14 cellular contexts compared by ENCODE assay signal in genomic region chr2:186307871-186308270, GRCh38.
DNase-seq lines count a peak whose midpoint lies in the region; ATAC-seq and TF ChIP-seq lines count a peak whose summit lies in the region.
"Had no signal": no experiment of that assay in that cellular context is flagged by ENCODE, and none has a peak within 500 bp of the region (broad histone marks: within the 10 kb centered on the region; RNA-seq: fewer than 3 reads in every experiment).

No MANE protein-coding gene starts in this region.

- TF ChIP-seq CTCF in epithelial cell of esophagus (IDR thresholded peaks at IDR 0.05; ENCODE audit: insufficient read depth, low read depth, low read length, missing control alignments) = peak; percentile 35

- no peaks in the 10 kb centered on the region for H4K20me1 ChIP-seq in Karpas-422 (ENCODE audit: insufficient read depth, low read depth, low read length)

- ATAC-seq in GM18511 (IDR thresholded peaks at IDR 0.05; ENCODE audit: unreplicated experiment) = peak; percentile 68
- peak; percentile 59 for ATAC-seq in GM21381 (IDR thresholded peaks at IDR 0.05; ENCODE audit: unreplicated experiment)
- ATAC-seq in HG03139 (IDR thresholded peaks at IDR 0.05; ENCODE audit: unreplicated experiment) = peak; percentile 67
- ATAC-seq in stimulated activated effector memory CD8-positive, alpha-beta T cell treated with anti-CD3 and anti-CD28 coated beads, Interleukin-12 subunit alpha, Interleukin-12 subunit beta, amount 100 ng/mL, for 72 hours = no peak
- no peak for ATAC-seq in HG03196 (IDR thresholded peaks at IDR 0.05; ENCODE audit: unreplicated experiment)
- ATAC-seq: Right ventricle myocardium inferior had no signal

- no peaks in the 10 kb centered on the region for H3K4me1 ChIP-seq in Karpas-422 (ENCODE audit: low read length)
- H3K4me1 ChIP-seq: vagina had no signal

- CTCF ChIA-PET in activated CD4-positive, alpha-beta memory T cell treated with anti-CD3 and anti-CD28 coated beads for 36 hours (lab: Charles Lee) = no interaction called here

- H3K27me3 Mint-ChIP-seq in activated CD4-positive, alpha-beta memory T cell treated with anti-CD3 and anti-CD28 coated beads for 36 hours = no peaks in the 10 kb centered on the region
- H3K27me3 Mint-ChIP-seq: IgD-negative memory B cell had no signal

- no peaks in the 10 kb centered on the region for H3K4me1 Mint-ChIP-seq in activated CD4-positive, alpha-beta memory T cell treated with anti-CD3 and anti-CD28 coated beads for 36 hours (ENCODE audit: low read depth)
- no peaks in the 10 kb centered on the region for H3K4me1 Mint-ChIP-seq in stimulated activated effector memory CD8-positive, alpha-beta T cell treated with anti-CD3 and anti-CD28 coated beads, Interleukin-12 subunit alpha, Interleukin-12 subunit beta, amount 100 ng/mL, for 72 hours
- H3K4me1 Mint-ChIP-seq: IgD-negative memory B cell had no signal

- peaks cover 13% of the 10 kb centered on the region for H3K9me3 Mint-ChIP-seq in activated CD4-positive, alpha-beta memory T cell treated with anti-CD3 and anti-CD28 coated beads for 36 hours
- peaks cover 18% of the 10 kb centered on the region for H3K9me3 Mint-ChIP-seq in stimulated activated effector memory CD8-positive, alpha-beta T cell treated with anti-CD3 and anti-CD28 coated beads, Interleukin-12 subunit alpha, Interleukin-12 subunit beta, amount 100 ng/mL, for 72 hours

- H3K4me3 Mint-ChIP-seq in activated CD4-positive, alpha-beta memory T cell treated with anti-CD3 and anti-CD28 coated beads for 36 hours = no peak overlapping the region
- H3K4me3 Mint-ChIP-seq in stimulated activated effector memory CD8-positive, alpha-beta T cell treated with anti-CD3 and anti-CD28 coated beads, Interleukin-12 subunit alpha, Interleukin-12 subunit beta, amount 100 ng/mL, for 72 hours = no peak overlapping the region
- H3K4me3 Mint-ChIP-seq: IgD-negative memory B cell had no signal

- H3K36me3 ChIP-seq in Karpas-422 (ENCODE audit: insufficient read depth, low read length) = no peaks in the 10 kb centered on the region
- H3K36me3 ChIP-seq: vagina had no signal

- POLR2A ChIA-PET in activated CD4-positive, alpha-beta memory T cell treated with anti-CD3 and anti-CD28 coated beads for 36 hours (lab: Charles Lee) = no interaction called here

- peak; percentile 62 for DNase-seq in epithelial cell of esophagus (ENCODE audit: low read depth)
- no peak for DNase-seq in activated CD4-positive, alpha-beta memory T cell treated with anti-CD3 and anti-CD28 coated beads for 36 hours
- DNase-seq in Karpas-422 = no peak
- DNase-seq in stimulated activated effector memory CD8-positive, alpha-beta T cell treated with anti-CD3 and anti-CD28 coated beads, Interleukin-12 subunit alpha, Interleukin-12 subunit beta, amount 100 ng/mL, for 72 hours (ENCODE audit: low spot score in 2 of 2) = no peak
- DNase-seq: activated CD8-positive, alpha-beta memory T cell treated with anti-CD3 and anti-CD28 coated beads for 24 hours; stimulated activated CD4-positive, alpha-beta T cell treated with anti-CD3 and anti-CD28 coated beads, Interleukin-4, amount 100 ng/mL, for 24 hours; stimulated activated naive CD4-positive, alpha-beta T cell treated with Interleukin-2 at 50 U/mL for 16 hours had no signal

- H3K79me2 ChIP-seq in Karpas-422 (ENCODE audit: low read length) = no peaks in the 10 kb centered on the region

- no peak overlapping the region for H3K27ac ChIP-seq in Karpas-422 (ENCODE audit: low read length)
- H3K27ac ChIP-seq: vagina had no signal

- no peak overlapping the region for H3K27ac Mint-ChIP-seq in activated CD4-positive, alpha-beta memory T cell treated with anti-CD3 and anti-CD28 coated beads for 36 hours
- no peak overlapping the region for H3K27ac Mint-ChIP-seq in stimulated activated effector memory CD8-positive, alpha-beta T cell treated with anti-CD3 and anti-CD28 coated beads, Interleukin-12 subunit alpha, Interleukin-12 subunit beta, amount 100 ng/mL, for 72 hours
- H3K27ac Mint-ChIP-seq: IgD-negative memory B cell had no signal

- H3K4me3 ChIP-seq in epithelial cell of esophagus (ENCODE audit: low read length) = no peak overlapping the region
- H3K4me3 ChIP-seq in Karpas-422 (ENCODE audit: low read length) = no peak overlapping the region
- H3K4me3 ChIP-seq: vagina had no signal

- no peak overlapping the region for H3K4me2 ChIP-seq in Karpas-422 (ENCODE audit: low read depth, low read length, poor library complexity, severe bottlenecking)

- H2AFZ ChIP-seq in Karpas-422 (ENCODE audit: low read length) = no peak overlapping the region

- H3K27me3 ChIP-seq in Karpas-422 (ENCODE audit: low read length) = no peaks in the 10 kb centered on the region
- H3K27me3 ChIP-seq: vagina had no signal

- peaks cover 7% of the 10 kb centered on the region; the same call in 1 of the 2 replicates for H3K9me3 ChIP-seq in Karpas-422 (ENCODE audit: low read length)
- H3K9me3 ChIP-seq: vagina had no signal

- intact Hi-C loops in activated CD4-positive, alpha-beta memory T cell treated with anti-CD3 and anti-CD28 coated beads for 36 hours (cut with micrococcal nuclease) = no loop called here

- H3K36me3 Mint-ChIP-seq in activated CD4-positive, alpha-beta memory T cell treated with anti-CD3 and anti-CD28 coated beads for 36 hours = peaks cover 18% of the 10 kb centered on the region
- no peaks in the 10 kb centered on the region for H3K36me3 Mint-ChIP-seq in stimulated activated effector memory CD8-positive, alpha-beta T cell treated with anti-CD3 and anti-CD28 coated beads, Interleukin-12 subunit alpha, Interleukin-12 subunit beta, amount 100 ng/mL, for 72 hours

- H3K9ac ChIP-seq in Karpas-422 (ENCODE audit: low read length) = no peak overlapping the region

- H3K9me2 ChIP-seq in Karpas-422 (replicated peaks; ENCODE audit: insufficient read depth, low read length) = no peaks in the 10 kb centered on the region

Comparison
In these comparisons a context has a peak if more than half of its experiments do, and no peak if none do; other contexts are left out.
1. ATAC-seq: peak in GM18511 (single experiment), GM21381 (single experiment) and HG03139 (single experiment); none in stimulated activated effector memory CD8-positive, alpha-beta T cell treated with anti-CD3 and anti-CD28 coated beads, Interleukin-12 subunit alpha, Interleukin-12 subunit beta, amount 100 ng/mL, for 72 hours (single experiment) and HG03196 (single experiment).